Comparison of ENCODE assay signal across 12 cellular contexts in the genomic region with DNA sequence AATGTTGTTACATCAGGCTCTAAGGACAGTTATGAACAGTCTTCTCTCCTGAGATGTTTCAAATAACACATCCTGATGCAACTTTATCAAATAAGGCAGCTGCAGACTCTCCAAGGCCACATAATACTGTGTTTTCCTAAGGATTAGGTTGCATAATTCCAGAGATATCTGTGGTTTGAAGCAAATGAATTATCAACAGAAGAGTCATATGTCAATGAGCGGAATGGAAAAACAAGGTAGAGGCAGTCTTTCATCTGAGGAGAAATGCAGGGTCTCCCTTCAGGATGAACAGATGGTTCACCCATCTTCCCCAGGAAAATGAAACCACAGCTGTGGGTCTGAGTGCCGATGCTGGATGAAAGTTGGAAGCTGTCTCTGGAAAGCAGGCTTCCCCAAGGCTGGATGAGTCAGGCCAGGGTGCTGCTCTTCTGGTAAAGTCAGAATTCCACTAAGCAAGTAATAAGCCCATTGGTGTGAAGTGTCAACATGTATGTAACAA. TPM values are rescaled to one million over a fixed set of nuclear protein-coding genes. Genes with fewer than 3 reads are reported as not detected.
DNase-seq lines count a peak whose midpoint lies in the region; ATAC-seq and TF ChIP-seq lines count a peak whose summit lies in the region.
"Had no signal": no experiment of that assay in that cellular context is flagged by ENCODE, and none has a peak within 500 bp of the region (broad histone marks: within the 10 kb centered on the region; RNA-seq: fewer than 3 reads in every experiment).

No MANE protein-coding gene starts in this region.

- ATAC-seq in stimulated activated naive B cell treated with anti-CD40 and anti-IgM and Interleukin-4, amounts not matched to agents 10 μg/mL and 1 μg/mL and 100 μg/mL, for 72 hours (replicated peaks) = no peak
- ATAC-seq in GM19351 (IDR thresholded peaks at IDR 0.05; ENCODE audit: unreplicated experiment) = no peak
- ATAC-seq: natural killer cell treated with Interleukin-12 subunit alpha and Interleukin-12 subunit beta and Interleukin-15 and Interleukin-18, amount 100 ng/mL, for 72 hours had no signal

- H3K36me3 Mint-ChIP-seq in stimulated activated naive B cell treated with anti-CD40 and anti-IgM and Interleukin-4, amounts not matched to agents 10 μg/mL and 1 μg/mL and 100 μg/mL, for 72 hours = peaks cover 37 to 49% of the 10 kb centered on the region in 2 donors

- no peak overlapping the region for H3K4me3 Mint-ChIP-seq in stimulated activated naive B cell treated with anti-CD40 and anti-IgM and Interleukin-4, amounts not matched to agents 10 μg/mL and 1 μg/mL and 100 μg/mL, for 72 hours
- H3K4me3 Mint-ChIP-seq: natural killer cell treated with Interleukin-12 subunit alpha and Interleukin-12 subunit beta and Interleukin-15 and Interleukin-18, amount 100 ng/mL, for 72 hours had no signal

- DNase-seq in COLO668 (lab: John Stamatoyannopoulos, UW; ENCODE audit: unreplicated experiment) (peak; percentile 22), LHCN-M2 (ENCODE audit: low read depth) (peak; percentile 97), astrocyte of the cerebellum (ENCODE audit: low read depth) (peak; percentile 83), kidney tubule cell (ENCODE audit: low spot score) (peak; percentile 89), hypothalamus (lab: John Stamatoyannopoulos, UW) (no peak), foreskin melanocyte (no peak)
- no peak for DNase-seq in stimulated activated naive B cell treated with anti-CD40 and anti-IgM and Interleukin-4, amounts not matched to agents 10 μg/mL and 1 μg/mL and 100 μg/mL, for 72 hours
- DNase-seq: central memory CD4-positive, alpha-beta T cell; tibial artery had no signal

- in situ Hi-C loops in astrocyte of the cerebellum (cut with HindIII; ENCODE audit: low sequenced_read_pairs) = no loop called here

- no peak overlapping the region for H3K27ac Mint-ChIP-seq in stimulated activated naive B cell treated with anti-CD40 and anti-IgM and Interleukin-4, amounts not matched to agents 10 μg/mL and 1 μg/mL and 100 μg/mL, for 72 hours
- H3K27ac Mint-ChIP-seq: natural killer cell treated with Interleukin-12 subunit alpha and Interleukin-12 subunit beta and Interleukin-15 and Interleukin-18, amount 100 ng/mL, for 72 hours had no signal

- no peak overlapping the region for H3K4me3 ChIP-seq in astrocyte of the cerebellum (ENCODE audit: low read depth, low read length)
- H3K4me3 ChIP-seq: tibial artery had no signal

- no peak for TF ChIP-seq CTCF in astrocyte of the cerebellum (IDR thresholded peaks at IDR 0.05; ENCODE audit: low read depth, low read length, missing control alignments)

- peaks cover 0 to 5% of the 10 kb centered on the region in 2 donors for H3K4me1 Mint-ChIP-seq in stimulated activated naive B cell treated with anti-CD40 and anti-IgM and Interleukin-4, amounts not matched to agents 10 μg/mL and 1 μg/mL and 100 μg/mL, for 72 hours

- peaks cover 16 to 24% of the 10 kb centered on the region in 2 donors for H3K9me3 Mint-ChIP-seq in stimulated activated naive B cell treated with anti-CD40 and anti-IgM and Interleukin-4, amounts not matched to agents 10 μg/mL and 1 μg/mL and 100 μg/mL, for 72 hours

- H3K27me3 Mint-ChIP-seq in stimulated activated naive B cell treated with anti-CD40 and anti-IgM and Interleukin-4, amounts not matched to agents 10 μg/mL and 1 μg/mL and 100 μg/mL, for 72 hours = peaks cover 0 to 4% of the 10 kb centered on the region in 2 donors

RNA-seq across cellular contexts. Expression of a gene that starts 22.2 kb away (rescaled TPM):
- 0.26 and 0.86 TPM in 2 replicates for total RNA-seq in LHCN-M2 (2014; rRNA removed)
- 0.28 TPM for polyA plus RNA-seq in LHCN-M2 (2012)

RNA-seq across cellular contexts. Expression of a gene that starts 23.4 kb away (rescaled TPM):
- total RNA-seq in LHCN-M2 (2014; rRNA removed) = not detected in 2 replicates
- polyA plus RNA-seq in LHCN-M2 (2012) = 0.10 TPM
- total RNA-seq: H1; natural killer cell treated with Interleukin-12 subunit alpha and Interleukin-12 subunit beta and Interleukin-15 and Interleukin-18, amount 100 ng/mL, for 72 hours had no signal
- polyA plus RNA-seq: H1 had no signal

RNA-seq across cellular contexts. Expression of a gene that starts 57.3 kb away (rescaled TPM):
- total RNA-seq in LHCN-M2 (2014; rRNA removed) = 56.7 and 74.7 TPM in 2 replicates
- 24.9 TPM for polyA plus RNA-seq in LHCN-M2 (2012)

RNA-seq across cellular contexts. Expression of a gene that starts 58.3 kb away (rescaled TPM):
- 13.7 and 25.2 TPM in 2 replicates for total RNA-seq in LHCN-M2 (2014; rRNA removed)
- 23.8 TPM for polyA plus RNA-seq in LHCN-M2 (2012)

Comparison
In these comparisons a context has a peak if more than half of its experiments do, and no peak if none do; other contexts are left out.
1. DNase-seq: peak in COLO668 (single experiment), LHCN-M2 (single experiment), astrocyte of the cerebellum (single experiment) and kidney tubule cell (single experiment); none in stimulated activated naive B cell treated with anti-CD40 and anti-IgM and Interleukin-4, amounts not matched to agents 10 μg/mL and 1 μg/mL and 100 μg/mL, for 72 hours (single experiment), hypothalamus (0 of 51) and foreskin melanocyte (single experiment).